In genomic region chr18:59908790-59909189, GRCh38 we compare ENCODE assay signal across 14 cellular contexts. TPM values are rescaled to one million over a fixed set of nuclear protein-coding genes. Genes with fewer than 3 reads are reported as not detected.
DNase-seq lines count a peak whose midpoint lies in the region; ATAC-seq and TF ChIP-seq lines count a peak whose summit lies in the region.
"Had no signal": no experiment of that assay in that cellular context is flagged by ENCODE, and none has a peak within 500 bp of the region (broad histone marks: within the 10 kb centered on the region; RNA-seq: fewer than 3 reads in every experiment).

No MANE protein-coding gene starts in this region.

- H3K9me3 ChIP-seq in SK-N-SH: no peaks in the 10 kb centered on the region
- no peaks in the 10 kb centered on the region for H3K9me3 ChIP-seq in fibroblast of lung (ENCODE audit: control insufficient read depth, insufficient read depth, low read depth, low read length)
- H3K9me3 ChIP-seq: upper lobe of left lung had no signal

- no peaks in the 10 kb centered on the region; the same call in 1 of the 2 replicates for H4K20me1 ChIP-seq in SK-N-SH (ENCODE audit: insufficient read depth)
- H4K20me1 ChIP-seq in fibroblast of lung (ENCODE audit: control insufficient read depth, extremely low read depth, insufficient read depth, low read length): no peaks in the 10 kb centered on the region

- no peak for TF ChIP-seq RAD21 in SK-N-SH (IDR thresholded peaks at IDR 0.05; ENCODE audit: low read length)

- H3F3A ChIP-seq in SK-N-SH (replicated peaks; ENCODE audit: insufficient read depth): peaks cover 49% of the 10 kb centered on the region

- H3K79me2 ChIP-seq in SK-N-SH (ENCODE audit: insufficient read depth) (peaks cover 6% of the 10 kb centered on the region), fibroblast of lung (ENCODE audit: control insufficient read depth, insufficient read depth, low read length) (no peaks in the 10 kb centered on the region)

- no peak for TF ChIP-seq EP300 in SK-N-SH (IDR thresholded peaks at IDR 0.05; ENCODE audit: borderline replicate concordance in 1 of 2, low read depth in 1 of 2, low read length in 1 of 2)

- H2AFZ ChIP-seq in SK-N-SH (ENCODE audit: low read depth): peak overlapping the region; percentile 60
- no peak overlapping the region for H2AFZ ChIP-seq in fibroblast of lung (ENCODE audit: low read length)

- H3K4me1 Mint-ChIP-seq in activated T-cell treated with anti-CD3 and anti-CD28 coated beads, Interleukin-2, amount 50 U/mL, for 72 hours (ENCODE audit: low read depth): peaks cover 61% of the 10 kb centered on the region
- H3K4me1 Mint-ChIP-seq in type B pancreatic cell (ENCODE audit: unreplicated experiment): peaks cover 26% of the 10 kb centered on the region

- H3K9ac ChIP-seq in SK-N-SH (peak overlapping the region; percentile 28; the same call in 1 of the 2 replicates), fibroblast of lung (ENCODE audit: insufficient read depth, low read length) (no peak overlapping the region)

- peaks cover 5% of the 10 kb centered on the region for H3K27me3 Mint-ChIP-seq in activated T-cell treated with anti-CD3 and anti-CD28 coated beads, Interleukin-2, amount 50 U/mL, for 72 hours (ENCODE audit: low read depth)
- peaks cover 28% of the 10 kb centered on the region for H3K27me3 Mint-ChIP-seq in type B pancreatic cell

- no peaks in the 10 kb centered on the region for H3K27me3 ChIP-seq in SK-N-SH (ENCODE audit: insufficient read depth)
- H3K27me3 ChIP-seq in fibroblast of lung (ENCODE audit: control insufficient read depth, insufficient read depth, low read length): no peaks in the 10 kb centered on the region
- H3K27me3 ChIP-seq: upper lobe of left lung had no signal

- H3K4me3 Mint-ChIP-seq in activated T-cell treated with anti-CD3 and anti-CD28 coated beads, Interleukin-2, amount 50 U/mL, for 72 hours: peak overlapping the region in 1 of 2 donors; percentile 62
- H3K4me3 Mint-ChIP-seq in type B pancreatic cell: peak overlapping the region; percentile 46

- peaks cover 2 to 29% of the 10 kb centered on the region in 2 experiments for H3K4me1 ChIP-seq in SK-N-SH (ENCODE audit: control insufficient read depth in 1 of 2, insufficient read depth in 2 of 2, low read depth in 1 of 2, low read length in 1 of 2)
- peaks cover 24% of the 10 kb centered on the region for H3K4me1 ChIP-seq in fibroblast of lung (ENCODE audit: control insufficient read depth, extremely low read depth, insufficient read depth, low read length)

- CTCF ChIA-PET in SK-N-SH (lab: Yijun Ruan, JAX): no interaction called here

- H3K4me2 ChIP-seq in SK-N-SH (peak overlapping the region; percentile 43; the same call in 1 of the 2 replicates), fibroblast of lung (ENCODE audit: extremely low read depth, insufficient read depth, low read length) (peak overlapping the region; percentile 8)

- no peaks in the 10 kb centered on the region for H3K9me2 ChIP-seq in SK-N-SH

- peak in 1 of 2 donors; percentile 11 for ATAC-seq in activated T-cell treated with anti-CD3 and anti-CD28 coated beads, Interleukin-2, amount 50 U/mL, for 72 hours (replicated peaks in 1 of 2)
- ATAC-seq in left lobe of liver: no peak
- ATAC-seq: sciatic nerve had no signal

- POLR2A ChIA-PET in SK-N-SH (lab: Yijun Ruan, JAX): interaction anchor here (1.5 kb wide), 1 partner anchor 8 kb away, joined by 5 read pairs; no protein-coding TSS in a partner anchor

- H3K9me3 Mint-ChIP-seq in activated T-cell treated with anti-CD3 and anti-CD28 coated beads, Interleukin-2, amount 50 U/mL, for 72 hours: no peaks in the 10 kb centered on the region
- peaks cover 4% of the 10 kb centered on the region for H3K9me3 Mint-ChIP-seq in type B pancreatic cell

- TF ChIP-seq CTCF in SK-N-SH (IDR thresholded peaks at IDR 0.05) (no peak), fibroblast of lung (conservative IDR thresholded peaks at IDR 0.05 in 1 of 2, IDR thresholded peaks at IDR 0.05 in 1 of 2; ENCODE audit: low read depth in 1 of 2, low read length in 2 of 2) (no peak), type B pancreatic cell (conservative IDR thresholded peaks at IDR 0.05) (no peak)

- H3K36me3 ChIP-seq in SK-N-SH (replicated peaks in 1 of 2; ENCODE audit: control insufficient read depth in 1 of 2, insufficient read depth in 2 of 2, low read length in 1 of 2) (peaks cover 5 to 7% of the 10 kb centered on the region in 2 experiments), fibroblast of lung (ENCODE audit: control insufficient read depth, insufficient read depth, low read length) (no peaks in the 10 kb centered on the region)
- H3K36me3 ChIP-seq: upper lobe of left lung had no signal

- peak overlapping the region; percentile 84 for H3K27ac Mint-ChIP-seq in activated T-cell treated with anti-CD3 and anti-CD28 coated beads, Interleukin-2, amount 50 U/mL, for 72 hours
- H3K27ac Mint-ChIP-seq in type B pancreatic cell: peak overlapping the region; percentile 75

- 68% methylated on average over 7 of the region's 7 CpGs for WGBS in SK-N-SH (ENCODE audit: low lambda C conversion rate)

- peaks cover 0 to 4% of the 10 kb centered on the region in 2 donors for H3K36me3 Mint-ChIP-seq in activated T-cell treated with anti-CD3 and anti-CD28 coated beads, Interleukin-2, amount 50 U/mL, for 72 hours (ENCODE audit: insufficient read depth in 2 of 2)
- H3K36me3 Mint-ChIP-seq in type B pancreatic cell: peaks cover 3% of the 10 kb centered on the region

- no peak for DNase-seq in activated T-cell treated with anti-CD3 and anti-CD28 coated beads, Interleukin-2, amount 50 U/mL, for 72 hours
- no peak for DNase-seq in activated T-cell treated with anti-CD3 and anti-CD28 coated beads, Interleukin-2, amount 50 U/mL, for 48 hours
- DNase-seq in SK-N-SH (no peak), fibroblast of lung (ENCODE audit: low read depth in 2 of 2) (peak; percentile 56 to 63), type B pancreatic cell (ENCODE audit: extremely low spot score, unreplicated experiment) (no peak), NCI-H526 treated with DMSO at 0.1 percent for 48 hours (lab: John Stamatoyannopoulos, UW) (no peak), left lobe of liver (ENCODE audit: low spot score) (no peak), NCI-H146 (lab: John Stamatoyannopoulos, UW) (no peak)
- DNase-seq: ACHN, erythroblast, Right ventricle myocardium superior, upper lobe of left lung had no signal

- peak overlapping the region; percentile 56 to 92; a peak in 3 of 4 replicates for H3K27ac ChIP-seq in SK-N-SH (ENCODE audit: low read depth in 2 of 2, low read length in 1 of 2)
- H3K27ac ChIP-seq in fibroblast of lung (ENCODE audit: insufficient read depth, low read length): no peak overlapping the region
- H3K27ac ChIP-seq: HL-60, upper lobe of left lung had no signal

- H3K4me3 ChIP-seq in SK-N-SH (ENCODE audit: low read depth in 2 of 2, low read length in 1 of 2): no peak overlapping the region
- H3K4me3 ChIP-seq in fibroblast of lung (replicated peaks in 1 of 4; ENCODE audit: control extremely low read depth in 1 of 4, insufficient read depth in 1 of 4, low read depth in 3 of 4, low read length in 4 of 4): no peak overlapping the region
- H3K4me3 ChIP-seq: upper lobe of left lung had no signal

TF ChIP-seq in SK-N-SH, 30 proteins besides CTCF, POLR2A, EP300 and RAD21 (continues in another document):
- TF ChIP-seq RXRA (IDR thresholded peaks at IDR 0.05; ENCODE audit: borderline replicate concordance, low read depth) (no peak), TEAD4 (IDR thresholded peaks at IDR 0.05; ENCODE audit: borderline replicate concordance, insufficient read depth) (no peak), RCOR1 (IDR thresholded peaks at IDR 0.05; ENCODE audit: low read length) (no peak), USF2 (IDR thresholded peaks at IDR 0.05; ENCODE audit: borderline replicate concordance, low read depth, low read length) (no peak), SIN3A (IDR thresholded peaks at IDR 0.05; ENCODE audit: borderline replicate concordance, low read depth, low read length) (no peak), FOXM1 (IDR thresholded peaks at IDR 0.05; ENCODE audit: low read depth) (no peak), YY1 (IDR thresholded peaks at IDR 0.05; ENCODE audit: low read depth) (no peak), USF1 (IDR thresholded peaks at IDR 0.05; ENCODE audit: borderline replicate concordance, low read depth) (no peak), RFX5 (IDR thresholded peaks at IDR 0.05; ENCODE audit: low read length) (no peak), TCF12 (IDR thresholded peaks at IDR 0.05) (no peak), MXI1 (IDR thresholded peaks at IDR 0.05; ENCODE audit: low read depth, low read length) (no peak), MAX (IDR thresholded peaks at IDR 0.05; ENCODE audit: low read depth) (no peak), JUND (IDR thresholded peaks at IDR 0.05) (0 out of 2 replicates have a peak, but pooled peaks have one; percentile 31), FOSL2 (IDR thresholded peaks at IDR 0.05; ENCODE audit: borderline replicate concordance, low read depth) (peak; percentile 24; the same call in 1 of the 2 replicates)

RNA-seq across cellular contexts. Expression of gene PMAIP1, which starts 9.0 kb away (rescaled TPM):
- total RNA-seq in activated T-cell treated with anti-CD3 and anti-CD28 coated beads, Interleukin-2, amount 50 U/mL, for 72 hours: 100 to 1,000 TPM in 1 of 2 donors, 10 to 100 TPM in 1; 96.5 to 155 TPM
- polyA plus RNA-seq in SK-N-SH (2012; rRNA removed): 74.5 and 76.9 TPM in 2 replicates
- 79.4 and 117 TPM in 2 replicates for polyA plus RNA-seq in SK-N-SH (2012; cell fraction: cytosol; rRNA removed)
- 37.4 and 69.3 TPM in 2 replicates for polyA plus RNA-seq in SK-N-SH (2012; cell fraction: nucleus; rRNA removed)
- 29.8 and 34.7 TPM in 2 replicates for total RNA-seq in fibroblast of lung
- polyA plus RNA-seq in fibroblast of lung: 8.5 and 15.9 TPM in 2 replicates
- polyA plus RNA-seq in fibroblast of lung (2012): 6.9 and 14.8 TPM in 2 replicates
- 0.16 and 1.5 TPM in 2 replicates for polyA minus RNA-seq in fibroblast of lung (ENCODE audit: low replicate concordance)
- 16.5 and 24.4 TPM in 2 replicates for total RNA-seq in type B pancreatic cell (ENCODE audit: low replicate concordance)
- 0.28 TPM for total RNA-seq in left lobe of liver
- total RNA-seq: Right ventricle myocardium superior had no signal

Comparison
In these comparisons a context has a peak if more than half of its experiments do, and no peak if none do; other contexts are left out.
1. DNase-seq: peak in fibroblast of lung (2 of 2); none in activated T-cell treated with anti-CD3 and anti-CD28 coated beads, Interleukin-2, amount 50 U/mL, for 72 hours (0 of 2), activated T-cell treated with anti-CD3 and anti-CD28 coated beads, Interleukin-2, amount 50 U/mL, for 48 hours (0 of 2), SK-N-SH (single experiment), type B pancreatic cell (single experiment), NCI-H526 treated with DMSO at 0.1 percent for 48 hours (single experiment), left lobe of liver (single experiment) and NCI-H146 (single experiment).
2. RNA of gene PMAIP1, which starts 9.0 kb away (total RNA-seq): 96.5 to 155 TPM in activated T-cell treated with anti-CD3 and anti-CD28 coated beads, Interleukin-2, amount 50 U/mL, for 72 hours, 29.8 to 34.7 TPM in fibroblast of lung and 16.5 to 24.4 TPM in type B pancreatic cell; 0.28 TPM in left lobe of liver (single experiment); every median in the first group is over 10 times any median in the second.